8 cellular contexts compared by ENCODE assay signal in genomic region chr12:116910280-116910644, GRCh38. TPM values are rescaled to one million over a fixed set of nuclear protein-coding genes. Genes with fewer than 3 reads are reported as not detected.
DNase-seq lines count a peak whose midpoint lies in the region; ATAC-seq, FAIRE-seq and TF ChIP-seq lines count a peak whose summit lies in the region.

No MANE protein-coding gene starts in this region.

- no peak for FAIRE-seq in H54 (lab: Jason Lieb, UNC)

- H3K27me3 Mint-ChIP-seq in dendritic cell treated with granulocyte-macrophage colony-stimulating factor and Interleukin-4, amounts not matched to agents 40 ng/mL and 50 ng/mL, for 4 days = peaks cover 18% of the 10 kb centered on the region
- peaks cover 8% of the 10 kb centered on the region for H3K27me3 Mint-ChIP-seq in nephron (ENCODE audit: low read depth)

- H3K27ac Mint-ChIP-seq in dendritic cell treated with granulocyte-macrophage colony-stimulating factor and Interleukin-4, amounts not matched to agents 40 ng/mL and 50 ng/mL, for 4 days = peak overlapping the region; percentile 76
- H3K27ac Mint-ChIP-seq in nephron = peak overlapping the region; percentile 57 to 89 (median 81)

- ATAC-seq in HG03378 (IDR thresholded peaks at IDR 0.05; ENCODE audit: unreplicated experiment) = no peak

- no peak for DNase-seq in BE2C
- no peak for DNase-seq in LNCaP clone FGC (ENCODE audit: low read depth)
- no peak for DNase-seq in H54 (ENCODE audit: insufficient read length, low spot score)
- DNase-seq in amygdala (lab: John Stamatoyannopoulos, UW) = no peak
- no peak for DNase-seq in NCI-H1417 treated with DMSO at 0.1 percent for 48 hours (lab: John Stamatoyannopoulos, UW)

- H3K36me3 ChIP-seq in BE2C = peaks cover 16% of the 10 kb centered on the region

- H3K4me1 Mint-ChIP-seq in dendritic cell treated with granulocyte-macrophage colony-stimulating factor and Interleukin-4, amounts not matched to agents 40 ng/mL and 50 ng/mL, for 4 days (ENCODE audit: low read depth) = peaks cover 27% of the 10 kb centered on the region
- peaks cover 15% of the 10 kb centered on the region for H3K4me1 Mint-ChIP-seq in nephron

- TF ChIP-seq POLR2A in H54 (IDR thresholded peaks at IDR 0.05; ENCODE audit: low read depth, low read length) = no peak

- H3K9me3 ChIP-seq in BE2C = no peaks in the 10 kb centered on the region

- no peaks in the 10 kb centered on the region for H3K4me1 ChIP-seq in BE2C

- H3K4me3 Mint-ChIP-seq in dendritic cell treated with granulocyte-macrophage colony-stimulating factor and Interleukin-4, amounts not matched to agents 40 ng/mL and 50 ng/mL, for 4 days = peak overlapping the region; percentile 93
- peak overlapping the region; percentile 88 to 93 (median 91) for H3K4me3 Mint-ChIP-seq in nephron

- TF ChIP-seq CTCF in BE2C (IDR thresholded peaks at IDR 0.05; ENCODE audit: low read depth, low read length) (no peak), LNCaP clone FGC (IDR thresholded peaks at IDR 0.05; ENCODE audit: control insufficient read depth, extremely low read depth, insufficient read depth) (no peak), nephron (IDR thresholded peaks at IDR 0.05; ENCODE audit: unreplicated experiment in 3 of 3) (no peak)

- H3K4me3 ChIP-seq in BE2C (ENCODE audit: low read depth, low read length) (peak overlapping the region; percentile 75), LNCaP clone FGC (ENCODE audit: low read depth, low read length) (peak overlapping the region; percentile 65)

- peaks cover 16% of the 10 kb centered on the region for H3K36me3 Mint-ChIP-seq in dendritic cell treated with granulocyte-macrophage colony-stimulating factor and Interleukin-4, amounts not matched to agents 40 ng/mL and 50 ng/mL, for 4 days (ENCODE audit: low read depth)
- peaks cover 5% of the 10 kb centered on the region for H3K36me3 Mint-ChIP-seq in nephron (ENCODE audit: low read depth)

- intact Hi-C loops in dendritic cell treated with granulocyte-macrophage colony-stimulating factor and Interleukin-4, amounts not matched to agents 40 ng/mL and 50 ng/mL, for 4 days (cut with micrococcal nuclease) = loop anchor here (5.0 kb wide), 1 partner anchor 93 kb away; no protein-coding TSS in a partner anchor

- no peaks in the 10 kb centered on the region for H3K27me3 ChIP-seq in BE2C

- no peaks in the 10 kb centered on the region for H3K9me3 Mint-ChIP-seq in dendritic cell treated with granulocyte-macrophage colony-stimulating factor and Interleukin-4, amounts not matched to agents 40 ng/mL and 50 ng/mL, for 4 days
- no peaks in the 10 kb centered on the region for H3K9me3 Mint-ChIP-seq in nephron

RNA-seq across cellular contexts. Expression of gene FBXW8, which starts 0.5 kb away (rescaled TPM):
- 17.9 TPM for polyA plus RNA-seq in BE2C (2012; ENCODE audit: insufficient read depth, insufficient read length, low read depth)

RNA-seq across cellular contexts. Expression of gene HRK, which starts 29.0 kb away (rescaled TPM):
- polyA plus RNA-seq in BE2C (2012; ENCODE audit: insufficient read depth, insufficient read length, low read depth) = 0.74 TPM
